In the genomic region with DNA sequence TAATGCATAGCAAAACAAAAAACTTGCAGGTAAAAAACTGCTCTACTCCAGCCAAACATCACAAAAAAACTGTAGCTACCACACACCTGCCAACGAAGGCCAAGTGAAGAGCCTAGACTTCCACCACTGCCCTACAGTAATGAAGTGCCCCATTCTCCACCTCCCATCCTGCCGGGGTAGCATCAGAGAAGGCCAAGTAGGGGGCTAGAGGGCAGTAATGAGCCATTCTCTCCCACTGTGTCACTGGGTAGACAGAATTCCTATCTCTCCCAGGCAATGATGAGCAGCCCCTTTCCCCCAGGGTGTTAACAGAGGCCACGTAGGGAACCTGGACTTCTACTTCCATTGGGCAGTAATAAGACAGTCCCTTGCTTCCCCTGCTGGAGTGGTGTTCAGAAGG, we compare ENCODE assay signal across 8 cellular contexts. TPM values are rescaled to one million over a fixed set of nuclear protein-coding genes. Genes with fewer than 3 reads are reported as not detected.
DNase-seq lines count a peak whose midpoint lies in the region; ATAC-seq, FAIRE-seq and TF ChIP-seq lines count a peak whose summit lies in the region.

No MANE protein-coding gene starts in this region.

- no peaks in the 10 kb centered on the region for H3K27me3 Mint-ChIP-seq in activated naive CD8-positive, alpha-beta T cell treated with anti-CD3 and anti-CD28 coated beads, Interleukin-2, amount 10 ng/mL, durations not matched to agents 7 days and 5 days

- H3K9me3 Mint-ChIP-seq in activated naive CD8-positive, alpha-beta T cell treated with anti-CD3 and anti-CD28 coated beads, Interleukin-2, amount 10 ng/mL, durations not matched to agents 7 days and 5 days = peaks cover 9% of the 10 kb centered on the region

- no peak overlapping the region for H2AFZ ChIP-seq in keratinocyte (ENCODE audit: control insufficient read depth, low read length)

- H4K20me1 ChIP-seq in DOHH2 (ENCODE audit: control insufficient read depth, insufficient read depth, low read depth, low read length) (0 out of 2 replicates have a peak, but pooled peaks cover 2% of the 10 kb centered on the region), keratinocyte (ENCODE audit: control insufficient read depth, extremely low read depth, insufficient read depth, low read length) (no peaks in the 10 kb centered on the region)

- H3F3A ChIP-seq in DOHH2 (ENCODE audit: control insufficient read depth, insufficient read depth) = no peaks in the 10 kb centered on the region

- peaks cover 9% of the 10 kb centered on the region for H3K9me3 ChIP-seq in DOHH2 (ENCODE audit: control insufficient read depth, insufficient read depth, low read length)
- H3K9me3 ChIP-seq in keratinocyte (ENCODE audit: control insufficient read depth, low read depth, low read length) = no peaks in the 10 kb centered on the region

- ATAC-seq in activated naive CD8-positive, alpha-beta T cell treated with anti-CD3 and anti-CD28 coated beads, Interleukin-2, amount 10 ng/mL, durations not matched to agents 7 days and 5 days (ENCODE audit: low read depth) = peak; percentile 56
- ATAC-seq in GM19324 (IDR thresholded peaks at IDR 0.05; ENCODE audit: low FRiP score, unreplicated experiment) = no peak

- no peaks in the 10 kb centered on the region for H3K9me1 ChIP-seq in keratinocyte (ENCODE audit: control insufficient read depth, extremely low read depth, insufficient read depth, low read length)

- peaks cover 9% of the 10 kb centered on the region for H3K4me1 Mint-ChIP-seq in activated naive CD8-positive, alpha-beta T cell treated with anti-CD3 and anti-CD28 coated beads, Interleukin-2, amount 10 ng/mL, durations not matched to agents 7 days and 5 days

- H3K79me2 ChIP-seq in DOHH2 (ENCODE audit: control insufficient read depth, low read length) (peaks cover 66% of the 10 kb centered on the region), keratinocyte (ENCODE audit: control insufficient read depth, insufficient read depth, low read length) (peaks cover 38% of the 10 kb centered on the region)

- no peaks in the 10 kb centered on the region for H3K9me2 ChIP-seq in DOHH2 (replicated peaks; ENCODE audit: control insufficient read depth, low read length)

- TF ChIP-seq CTCF in DOHH2 (IDR thresholded peaks at IDR 0.05; ENCODE audit: low read depth, low read length, poor library complexity, severe bottlenecking) (peak; percentile 74), LNCAP (IDR thresholded peaks at IDR 0.05) (peak; percentile 38; the same call in 1 of the 2 replicates), keratinocyte (optimal IDR thresholded peaks at IDR 0.05 in 1 of 3, IDR thresholded peaks at IDR 0.05 in 1 of 3, conservative IDR thresholded peaks at IDR 0.05 in 1 of 3; ENCODE audit: extremely low read depth in 1 of 3, insufficient read depth in 2 of 3, low read length in 3 of 3) (peak; percentile 51 to 87 (median 74))

- H3K27ac ChIP-seq in DOHH2 (ENCODE audit: low read depth, low read length) (no peak overlapping the region), keratinocyte (ENCODE audit: control insufficient read depth, insufficient read depth, low read length) (no peak overlapping the region)

- peak; percentile 44 for DNase-seq in 8988T
- no peak for DNase-seq in activated naive CD8-positive, alpha-beta T cell treated with anti-CD3 and anti-CD28 coated beads, Interleukin-2, amount 10 ng/mL, durations not matched to agents 7 days and 5 days
- DNase-seq in keratinocyte (ENCODE audit: low read depth, low spot score) = no peak
- no peak for DNase-seq in NCI-H128 (lab: John Stamatoyannopoulos, UW; ENCODE audit: unreplicated experiment)
- no peak for DNase-seq in effector CD8-positive, alpha-beta T cell (lab: John Stamatoyannopoulos, UW)

- H3K36me3 Mint-ChIP-seq in activated naive CD8-positive, alpha-beta T cell treated with anti-CD3 and anti-CD28 coated beads, Interleukin-2, amount 10 ng/mL, durations not matched to agents 7 days and 5 days = peaks cover 48% of the 10 kb centered on the region

- H3K27ac Mint-ChIP-seq in activated naive CD8-positive, alpha-beta T cell treated with anti-CD3 and anti-CD28 coated beads, Interleukin-2, amount 10 ng/mL, durations not matched to agents 7 days and 5 days = no peak overlapping the region

- POLR2A ChIA-PET in activated naive CD8-positive, alpha-beta T cell treated with anti-CD3 and anti-CD28 coated beads, Interleukin-2, amount 10 ng/mL, durations not matched to agents 7 days and 5 days (lab: Charles Lee) = interaction anchor here (1.2 kb wide), 1 partner anchor 9 kb away, joined by 3 read pairs; a partner anchor contains a TSS

- no peak overlapping the region for H3K4me3 ChIP-seq in DOHH2 (ENCODE audit: low read length)
- no peak overlapping the region for H3K4me3 ChIP-seq in keratinocyte (ENCODE audit: control insufficient read depth in 2 of 3, extremely low read depth in 1 of 3, insufficient read depth in 2 of 3, low read depth in 1 of 3, low read length in 3 of 3)

- no peak overlapping the region for H3K4me3 Mint-ChIP-seq in activated naive CD8-positive, alpha-beta T cell treated with anti-CD3 and anti-CD28 coated beads, Interleukin-2, amount 10 ng/mL, durations not matched to agents 7 days and 5 days

- H3K4me2 ChIP-seq in DOHH2 (ENCODE audit: low read length) (no peak overlapping the region), keratinocyte (ENCODE audit: control insufficient read depth, extremely low read depth, insufficient read depth, low read depth, low read length) (no peak overlapping the region)

- peaks cover 61% of the 10 kb centered on the region for H3K36me3 ChIP-seq in DOHH2 (ENCODE audit: control insufficient read depth, low read length)
- peaks cover 4 to 13% of the 10 kb centered on the region in 2 experiments for H3K36me3 ChIP-seq in keratinocyte (ENCODE audit: control insufficient read depth in 2 of 2, extremely low read depth in 1 of 2, insufficient read depth in 2 of 2, low read length in 2 of 2)

- H3K4me1 ChIP-seq in DOHH2 (ENCODE audit: control insufficient read depth, low read length) (no peaks in the 10 kb centered on the region), keratinocyte (ENCODE audit: control insufficient read depth, extremely low read depth, insufficient read depth, low read length) (no peaks in the 10 kb centered on the region)

- dilution Hi-C loops in keratinocyte (cut with MboI; ENCODE audit: extremely low pct_ligation_motif_present, low sequenced_read_pairs) = no loop called here

- no peak overlapping the region for H3K9ac ChIP-seq in keratinocyte (ENCODE audit: control insufficient read depth, extremely low read depth, insufficient read depth, low read length)

- no peaks in the 10 kb centered on the region for H3K27me3 ChIP-seq in DOHH2 (ENCODE audit: control insufficient read depth, low read length)
- H3K27me3 ChIP-seq in keratinocyte (ENCODE audit: control insufficient read depth, extremely low read depth, insufficient read depth, low read length) = no peaks in the 10 kb centered on the region

- peak; percentile 79 for FAIRE-seq in keratinocyte (lab: Jason Lieb, UNC)

RNA-seq across cellular contexts. Expression of a gene that starts 9.5 kb away (rescaled TPM):
- total RNA-seq in activated naive CD8-positive, alpha-beta T cell treated with anti-CD3 and anti-CD28 coated beads, Interleukin-2, amount 10 ng/mL, durations not matched to agents 7 days and 5 days = 10 to 100 TPM; 52.5 to 53.0 TPM
- polyA plus RNA-seq in keratinocyte = 45.3 to 58.4 TPM (median 54.9 TPM) in 3 replicates
- polyA plus RNA-seq in keratinocyte (2011; ENCODE audit: low read depth) = 11.3 TPM
- 37.6 and 51.8 TPM in 2 replicates for polyA plus RNA-seq in keratinocyte (2011; cell fraction: cytosol; rRNA removed)
- polyA plus RNA-seq in keratinocyte (2011; cell fraction: nucleus; rRNA removed) = 39.3 and 43.7 TPM in 2 replicates
- 28.4 and 46.8 TPM in 2 replicates for polyA plus RNA-seq in keratinocyte (2012; ENCODE audit: low replicate concordance)
- 33.4 to 38.6 TPM (median 35.7 TPM) in 3 replicates for polyA minus RNA-seq in keratinocyte
- 29.7 TPM for polyA minus RNA-seq in keratinocyte (2011; cell fraction: cytosol; rRNA and poly(A)+ RNA removed)
- polyA minus RNA-seq in keratinocyte (2011; cell fraction: nucleus; rRNA and poly(A)+ RNA removed) = 18.0 and 34.1 TPM in 2 replicates

RNA-seq across cellular contexts. Expression of a gene that starts 18.4 kb away (rescaled TPM):
- 10 to 100 TPM; 50.9 to 55.5 TPM for total RNA-seq in activated naive CD8-positive, alpha-beta T cell treated with anti-CD3 and anti-CD28 coated beads, Interleukin-2, amount 10 ng/mL, durations not matched to agents 7 days and 5 days
- 27.6 to 48.3 TPM (median 36.2 TPM) in 3 replicates for polyA plus RNA-seq in keratinocyte
- polyA plus RNA-seq in keratinocyte (2011; ENCODE audit: low read depth) = 3.6 TPM
- 22.6 and 43.4 TPM in 2 replicates for polyA plus RNA-seq in keratinocyte (2011; cell fraction: cytosol; rRNA removed)
- 13.4 and 17.6 TPM in 2 replicates for polyA plus RNA-seq in keratinocyte (2011; cell fraction: nucleus; rRNA removed)
- polyA plus RNA-seq in keratinocyte (2012; ENCODE audit: low replicate concordance) = 32.7 and 36.5 TPM in 2 replicates
- polyA minus RNA-seq in keratinocyte = 8.1 to 17.5 TPM (median 13.3 TPM) in 3 replicates
- polyA minus RNA-seq in keratinocyte (2011; cell fraction: cytosol; rRNA and poly(A)+ RNA removed) = 22.1 TPM
- 1.7 and 4.3 TPM in 2 replicates for polyA minus RNA-seq in keratinocyte (2011; cell fraction: nucleus; rRNA and poly(A)+ RNA removed)

RNA-seq across cellular contexts. Expression of a gene that starts 28.2 kb away (rescaled TPM):
- 100 to 1,000 TPM; 150 to 152 TPM for total RNA-seq in activated naive CD8-positive, alpha-beta T cell treated with anti-CD3 and anti-CD28 coated beads, Interleukin-2, amount 10 ng/mL, durations not matched to agents 7 days and 5 days
- polyA plus RNA-seq in keratinocyte = 15.2 to 38.6 TPM (median 25.3 TPM) in 3 replicates
- polyA plus RNA-seq in keratinocyte (2011; ENCODE audit: low read depth) = 129 TPM
- polyA plus RNA-seq in keratinocyte (2011; cell fraction: cytosol; rRNA removed) = 4.2 and 7.9 TPM in 2 replicates
- 83.0 and 110 TPM in 2 replicates for polyA plus RNA-seq in keratinocyte (2011; cell fraction: nucleus; rRNA removed)
- 11.3 and 17.9 TPM in 2 replicates for polyA plus RNA-seq in keratinocyte (2012; ENCODE audit: low replicate concordance)
- polyA minus RNA-seq in keratinocyte = 4.1 to 41.1 TPM (median 10.5 TPM) in 3 replicates
- polyA minus RNA-seq in keratinocyte (2011; cell fraction: cytosol; rRNA and poly(A)+ RNA removed) = 6.3 TPM
- polyA minus RNA-seq in keratinocyte (2011; cell fraction: nucleus; rRNA and poly(A)+ RNA removed) = 50.2 and 87.6 TPM in 2 replicates
